Comparison of ENCODE assay signal across 8 cellular contexts in genomic region chrX:105190252-105190853, GRCh38. TPM values are rescaled to one million over a fixed set of nuclear protein-coding genes. Genes with fewer than 3 reads are reported as not detected.
DNase-seq lines count a peak whose midpoint lies in the region; ATAC-seq, FAIRE-seq and TF ChIP-seq lines count a peak whose summit lies in the region.

No MANE protein-coding gene starts in this region.

- H3K79me2 ChIP-seq in astrocyte (ENCODE audit: insufficient read depth, low read length): no peaks in the 10 kb centered on the region

- H3K9ac ChIP-seq in astrocyte (ENCODE audit: low read length): no peak overlapping the region

- H2AFZ ChIP-seq in astrocyte (ENCODE audit: low read depth, low read length): no peak overlapping the region

- H3K27me3 ChIP-seq in astrocyte (ENCODE audit: insufficient read depth, low read length): no peaks in the 10 kb centered on the region
- H3K27me3 ChIP-seq in effector memory CD4-positive, alpha-beta T cell (replicated peaks; ENCODE audit: control insufficient read depth, insufficient read depth, low read length, poor library complexity, severe bottlenecking): no peaks in the 10 kb centered on the region

- H3K4me2 ChIP-seq in astrocyte (ENCODE audit: low read length): no peak overlapping the region

- DNase-seq in NCI-H524 (lab: John Stamatoyannopoulos, UW) (peak; percentile 22 to 59), NCI-H524 treated with DMSO at 0.1 percent for 48 hours (lab: John Stamatoyannopoulos, UW) (no peak), HS-5 (ENCODE audit: low read depth) (peak; percentile 16), astrocyte (ENCODE audit: low read depth) (peak; percentile 2), left lobe of liver (ENCODE audit: low spot score) (no peak), MV-4-11 (lab: John Stamatoyannopoulos, UW) (no peak)
- no peak for DNase-seq in effector memory CD4-positive, alpha-beta T cell
- no peak for DNase-seq in activated CD8-positive, alpha-beta memory T cell treated with anti-CD3 and anti-CD28 coated beads, Interleukin-2, amount 50 U/mL, for 48 hours

- H3K27ac Mint-ChIP-seq in astrocyte (ENCODE audit: unreplicated experiment): no peak overlapping the region

- peak; percentile 79 for ATAC-seq in left lobe of liver

- no peaks in the 10 kb centered on the region for H3K4me1 ChIP-seq in astrocyte (ENCODE audit: insufficient read depth, low read length)
- no peaks in the 10 kb centered on the region for H3K4me1 ChIP-seq in effector memory CD4-positive, alpha-beta T cell (ENCODE audit: control insufficient read depth, insufficient read depth, low read length, poor library complexity, severe bottlenecking)

- peak; percentile 95 for FAIRE-seq in astrocyte (lab: Jason Lieb, UNC)

- no peaks in the 10 kb centered on the region for H3K4me1 Mint-ChIP-seq in astrocyte (ENCODE audit: low read depth, unreplicated experiment)

- no peaks in the 10 kb centered on the region for H3K9me3 Mint-ChIP-seq in astrocyte (ENCODE audit: unreplicated experiment)

- H3K4me3 ChIP-seq in astrocyte (ENCODE audit: insufficient read depth, low read depth, low read length): no peak overlapping the region
- H3K4me3 ChIP-seq in effector memory CD4-positive, alpha-beta T cell (ENCODE audit: insufficient read depth, low read depth, low read length, poor library complexity, severe bottlenecking): no peak overlapping the region

- no peak overlapping the region for H3K4me3 Mint-ChIP-seq in astrocyte (ENCODE audit: unreplicated experiment)

- H3K36me3 ChIP-seq in astrocyte (ENCODE audit: insufficient read depth, low read length): no peaks in the 10 kb centered on the region
- H3K36me3 ChIP-seq in effector memory CD4-positive, alpha-beta T cell (ENCODE audit: control insufficient read depth, insufficient read depth, low read length): no peaks in the 10 kb centered on the region

- H4K20me1 ChIP-seq in astrocyte (ENCODE audit: insufficient read depth, low read length): no peaks in the 10 kb centered on the region

- no peak overlapping the region for H3K27ac ChIP-seq in astrocyte (ENCODE audit: low read depth, low read length)
- no peak overlapping the region for H3K27ac ChIP-seq in effector memory CD4-positive, alpha-beta T cell (ENCODE audit: insufficient read depth, low read length, poor library complexity, severe bottlenecking)

- H3K36me3 Mint-ChIP-seq in astrocyte (ENCODE audit: low read depth, unreplicated experiment): no peaks in the 10 kb centered on the region

- no peaks in the 10 kb centered on the region for H3K9me3 ChIP-seq in astrocyte (ENCODE audit: insufficient read depth, low read depth, low read length)
- H3K9me3 ChIP-seq in effector memory CD4-positive, alpha-beta T cell (ENCODE audit: control insufficient read depth, low read length): no peaks in the 10 kb centered on the region

- no peaks in the 10 kb centered on the region for H3K27me3 Mint-ChIP-seq in astrocyte (ENCODE audit: low read depth, unreplicated experiment)

- peak; percentile 59 for TF ChIP-seq CTCF in astrocyte (IDR thresholded peaks at IDR 0.05; ENCODE audit: insufficient read depth, low read depth, low read length)

RNA-seq across cellular contexts. Expression of gene TEX13A, which starts 30.1 kb away (rescaled TPM):
- total RNA-seq in astrocyte (not detected in 2 replicates), left lobe of liver (not detected)

Comparison
In these comparisons a context has a peak if more than half of its experiments do, and no peak if none do; other contexts are left out.
1. DNase-seq: peak in NCI-H524 (2 of 2), HS-5 (single experiment) and astrocyte (single experiment); none in NCI-H524 treated with DMSO at 0.1 percent for 48 hours (single experiment), left lobe of liver (single experiment), MV-4-11 (single experiment), effector memory CD4-positive, alpha-beta T cell (0 of 3) and activated CD8-positive, alpha-beta memory T cell treated with anti-CD3 and anti-CD28 coated beads, Interleukin-2, amount 50 U/mL, for 48 hours (single experiment).